Comparison of ENCODE assay signal across 21 cellular contexts in the genomic region with DNA sequence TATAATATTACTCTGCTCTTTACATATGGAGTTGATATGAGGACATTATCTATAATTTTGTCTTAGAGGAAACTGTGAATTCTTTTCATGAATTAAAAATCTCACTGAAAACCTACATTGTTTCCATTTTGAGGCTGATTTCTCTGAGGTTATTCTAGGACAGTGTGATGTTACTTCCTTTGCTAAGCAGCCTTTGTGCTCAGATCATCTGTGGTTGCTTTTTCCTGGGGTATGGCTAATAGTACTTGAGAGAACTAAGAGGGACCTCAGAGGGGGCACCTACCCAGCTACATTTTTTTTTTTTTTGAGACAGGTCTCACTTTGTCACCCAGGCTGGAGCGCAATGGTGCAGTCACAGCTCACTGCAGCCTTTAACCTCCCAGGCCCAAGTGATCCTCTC. TPM values are rescaled to one million over a fixed set of nuclear protein-coding genes. Genes with fewer than 3 reads are reported as not detected.
DNase-seq lines count a peak whose midpoint lies in the region; ATAC-seq and TF ChIP-seq lines count a peak whose summit lies in the region.
"Had no signal": no experiment of that assay in that cellular context is flagged by ENCODE, and none has a peak within 500 bp of the region (broad histone marks: within the 10 kb centered on the region; RNA-seq: fewer than 3 reads in every experiment).

No MANE protein-coding gene starts in this region.

- no peak for ATAC-seq in activated CD8-positive, alpha-beta T cell treated with anti-CD3 and anti-CD28 coated beads for 36 hours
- no peak for ATAC-seq in HG02759 (IDR thresholded peaks at IDR 0.05; ENCODE audit: unreplicated experiment)

- H3K4me1 ChIP-seq in ACC112 (ENCODE audit: control insufficient read depth, insufficient read depth, low read length, unreplicated experiment), result peaks cover 37% of the 10 kb centered on the region
- H3K4me1 ChIP-seq in GM23248 (ENCODE audit: insufficient read depth), result peaks cover 3% of the 10 kb centered on the region; the same call in 1 of the 2 replicates
- peaks cover 2% of the 10 kb centered on the region for H3K4me1 ChIP-seq in mesenchymal stem cell (ENCODE audit: control insufficient read depth, insufficient read depth, low read depth, low read length)
- H3K4me1 ChIP-seq: A549 had no signal

- H3K4me1 Mint-ChIP-seq in activated CD8-positive, alpha-beta T cell treated with anti-CD3 and anti-CD28 coated beads for 36 hours (ENCODE audit: low read depth), result peaks cover 12% of the 10 kb centered on the region

- H3F3A ChIP-seq in GM23248 (ENCODE audit: insufficient read depth), result peaks cover 21% of the 10 kb centered on the region

- no peak overlapping the region for H3K4me2 ChIP-seq in GM23248 (ENCODE audit: unreplicated experiment)
- no peak overlapping the region for H3K4me2 ChIP-seq in mesenchymal stem cell (ENCODE audit: low read length, poor library complexity, severe bottlenecking)
- H3K4me2 ChIP-seq: A549 had no signal

- H3K23ac ChIP-seq in mesenchymal stem cell (ENCODE audit: low read length in 2 of 2), result no peak overlapping the region

- peaks cover 5% of the 10 kb centered on the region for H3K79me1 ChIP-seq in mesenchymal stem cell (replicated peaks; ENCODE audit: low read length, poor library complexity, severe bottlenecking)

- H3K18ac ChIP-seq in mesenchymal stem cell (ENCODE audit: low read depth in 1 of 2, low read length in 2 of 2), result no peak overlapping the region

- no peak overlapping the region for H2AK5ac ChIP-seq in mesenchymal stem cell (ENCODE audit: low read length, severe bottlenecking)

- H2BK5ac ChIP-seq in mesenchymal stem cell (ENCODE audit: low read depth, low read length, poor library complexity, severe bottlenecking), result no peak overlapping the region

- peak overlapping the region; percentile 29 for H3K27ac ChIP-seq in ACC112 (ENCODE audit: low read depth, low read length)
- H3K27ac ChIP-seq in GM23248, result peak overlapping the region; percentile 24
- H3K27ac ChIP-seq in mesenchymal stem cell (ENCODE audit: low read length, poor library complexity, severe bottlenecking), result no peak overlapping the region
- H3K27ac ChIP-seq: A549, RWPE1 had no signal

- H3K4me3 ChIP-seq in ACC112 (ENCODE audit: low read depth, low read length), result no peak overlapping the region
- no peak overlapping the region for H3K4me3 ChIP-seq in GM23248
- H3K4me3 ChIP-seq in mesenchymal stem cell (ENCODE audit: insufficient read depth in 1 of 2, low read depth in 1 of 2, low read length in 2 of 2), result no peak overlapping the region
- H3K4me3 ChIP-seq: A549 had no signal

- peaks cover 7% of the 10 kb centered on the region for H3K36me3 Mint-ChIP-seq in activated CD8-positive, alpha-beta T cell treated with anti-CD3 and anti-CD28 coated beads for 36 hours (ENCODE audit: low read depth)

- H3K9me3 ChIP-seq in GM23248 (ENCODE audit: low read depth), result no peaks in the 10 kb centered on the region
- H3K9me3 ChIP-seq in mesenchymal stem cell (ENCODE audit: control insufficient read depth, low read length), result no peaks in the 10 kb centered on the region
- H3K9me3 ChIP-seq: A549 had no signal

- H3K9ac ChIP-seq in GM23248 (no peak overlapping the region), mesenchymal stem cell (ENCODE audit: low read length) (peak overlapping the region; percentile 52)

- no peak overlapping the region for H4K91ac ChIP-seq in mesenchymal stem cell (ENCODE audit: low read length)

- H3K36me3 ChIP-seq in ACC112 (ENCODE audit: insufficient read depth, low read length) (peaks cover 15% of the 10 kb centered on the region; the same call in 1 of the 2 replicates), GM23248 (ENCODE audit: low read depth) (peaks cover 71% of the 10 kb centered on the region), mesenchymal stem cell (ENCODE audit: control insufficient read depth in 1 of 2, insufficient read depth in 2 of 2, low read depth in 1 of 2, low read length in 2 of 2) (peaks cover 9 to 80% of the 10 kb centered on the region in 2 experiments)

- no peak overlapping the region for H3K4ac ChIP-seq in mesenchymal stem cell (ENCODE audit: low read depth in 1 of 2, low read length in 2 of 2)

- no peak for TF ChIP-seq CTCF in activated CD8-positive, alpha-beta T cell treated with anti-CD3 and anti-CD28 coated beads for 36 hours (IDR thresholded peaks at IDR 0.05)

- no peak overlapping the region for H4K8ac ChIP-seq in mesenchymal stem cell (ENCODE audit: low read length)

- H3K9me3 Mint-ChIP-seq in activated CD8-positive, alpha-beta T cell treated with anti-CD3 and anti-CD28 coated beads for 36 hours, result no peaks in the 10 kb centered on the region

- POLR2A ChIA-PET in activated CD8-positive, alpha-beta T cell treated with anti-CD3 and anti-CD28 coated beads for 36 hours (lab: Charles Lee), result no interaction called here

- no peak overlapping the region for H3K4me3 Mint-ChIP-seq in activated CD8-positive, alpha-beta T cell treated with anti-CD3 and anti-CD28 coated beads for 36 hours
- H3K4me3 Mint-ChIP-seq: CD4-positive, CD25-positive, alpha-beta regulatory T cell had no signal

- no peaks in the 10 kb centered on the region for H3K27me3 Mint-ChIP-seq in activated CD8-positive, alpha-beta T cell treated with anti-CD3 and anti-CD28 coated beads for 36 hours
- H3K27me3 Mint-ChIP-seq: CD4-positive, CD25-positive, alpha-beta regulatory T cell had no signal

- H3K27me3 ChIP-seq in ACC112 (ENCODE audit: insufficient read depth, low read length), result no peaks in the 10 kb centered on the region
- H3K27me3 ChIP-seq in GM23248 (replicated peaks; ENCODE audit: insufficient read depth), result no peaks in the 10 kb centered on the region
- no peaks in the 10 kb centered on the region for H3K27me3 ChIP-seq in mesenchymal stem cell (ENCODE audit: control insufficient read depth in 1 of 2, insufficient read depth in 1 of 2, low read length in 2 of 2)

- no peaks in the 10 kb centered on the region for H3K79me2 ChIP-seq in ACC112 (ENCODE audit: control insufficient read depth, insufficient read depth, low read length, unreplicated experiment)
- H3K79me2 ChIP-seq in GM23248 (ENCODE audit: insufficient read depth), result no peaks in the 10 kb centered on the region

- WGBS in GM23248 (ENCODE audit: low coverage in 1 of 2, low lambda C conversion rate in 2 of 2, missing lambda C conversion rate in 2 of 2), 2 experiments, result 94 to 100% methylated on average over 1 of the region's 1 CpG
- WGBS in mesenchymal stem cell, result 100% methylated on average over 1 of the region's 1 CpG

- no peak overlapping the region for H2BK15ac ChIP-seq in mesenchymal stem cell (ENCODE audit: low read depth, poor library complexity, severe bottlenecking)

- in situ Hi-C loops in GM23248 (cut with MboI), result no loop called here

- H2BK120ac ChIP-seq in mesenchymal stem cell (ENCODE audit: low read depth, low read length), result no peak overlapping the region

- no peak overlapping the region for H3K27ac Mint-ChIP-seq in activated CD8-positive, alpha-beta T cell treated with anti-CD3 and anti-CD28 coated beads for 36 hours
- H3K27ac Mint-ChIP-seq: CD4-positive, CD25-positive, alpha-beta regulatory T cell had no signal

- no peak for DNase-seq in GM23248
- DNase-seq in activated CD8-positive, alpha-beta T cell treated with anti-CD3 and anti-CD28 coated beads for 36 hours, result peak; percentile 4
- no peak for DNase-seq in mesenchymal stem cell
- DNase-seq in central memory CD4-positive, alpha-beta T cell, result no peak
- DNase-seq in T1000 (lab: John Stamatoyannopoulos, UW), result no peak
- DNase-seq: CD4-positive, CD25-positive, alpha-beta regulatory T cell; COR-L47; DMS79; NCI-H1092 treated with DMSO at 0.1 percent for 48 hours; NCI-H1436 treated with DMSO at 0.1 percent for 48 hours; NCI-H2029; NCI-H2227 treated with DMSO at 0.1 percent for 48 hours; NCI-H510A; NCI-H748 treated with DMSO at 0.1 percent for 48 hours; NK-92 treated with Interleukin-12 subunit alpha and Interleukin-12 subunit beta, amount 100 ng/mL, for 24 hours; SIG-M5 had no signal

- CTCF ChIA-PET in activated CD8-positive, alpha-beta T cell treated with anti-CD3 and anti-CD28 coated beads for 36 hours (lab: Charles Lee), result interaction anchor here (0.6 kb wide), 2 partner anchors 53 to 153 kb away, joined by 3 to 4 read pairs; no protein-coding TSS in a partner anchor

- intact Hi-C loops in activated CD8-positive, alpha-beta T cell treated with anti-CD3 and anti-CD28 coated beads for 36 hours (cut with micrococcal nuclease), result no loop called here

- no peak overlapping the region for H2AFZ ChIP-seq in ACC112 (ENCODE audit: low read length, unreplicated experiment)
- H2AFZ ChIP-seq in GM23248, result no peak overlapping the region
- no peak overlapping the region for H2AFZ ChIP-seq in mesenchymal stem cell (ENCODE audit: low read depth, low read length)

- no peak overlapping the region for H2BK12ac ChIP-seq in mesenchymal stem cell (ENCODE audit: low read length in 2 of 2)

- no peak overlapping the region for H3K14ac ChIP-seq in mesenchymal stem cell (ENCODE audit: low read length in 2 of 2)

- no peaks in the 10 kb centered on the region for H4K20me1 ChIP-seq in GM23248 (ENCODE audit: insufficient read depth)

- H3K9me2 ChIP-seq in GM23248 (ENCODE audit: insufficient read depth), result no peaks in the 10 kb centered on the region

RNA-seq across cellular contexts. Expression of gene MPP4, which starts 8.7 kb away (rescaled TPM):
- 3.8 and 5.3 TPM in 2 replicates for total RNA-seq in GM23248 (2014; rRNA removed; shearing (Covaris generic))
- 3.5 and 3.6 TPM in 2 replicates for polyA plus RNA-seq in GM23248 (2016; fragmentation: Nextera tagmentation; extraction: Ambion mirVana)
- total RNA-seq in activated CD8-positive, alpha-beta T cell treated with anti-CD3 and anti-CD28 coated beads for 36 hours, result not detected
- polyA plus RNA-seq in mesenchymal stem cell (2013, experiment 1 of 2), result 0.51 TPM
- polyA plus RNA-seq in mesenchymal stem cell (2013, experiment 2 of 2), result 0.40 TPM
- total RNA-seq: CD4-positive, CD25-positive, alpha-beta regulatory T cell; H4 had no signal
- polyA plus RNA-seq: CD4-positive, CD25-positive, alpha-beta regulatory T cell had no signal
